9 cellular contexts compared by ENCODE assay signal in the genomic region with DNA sequence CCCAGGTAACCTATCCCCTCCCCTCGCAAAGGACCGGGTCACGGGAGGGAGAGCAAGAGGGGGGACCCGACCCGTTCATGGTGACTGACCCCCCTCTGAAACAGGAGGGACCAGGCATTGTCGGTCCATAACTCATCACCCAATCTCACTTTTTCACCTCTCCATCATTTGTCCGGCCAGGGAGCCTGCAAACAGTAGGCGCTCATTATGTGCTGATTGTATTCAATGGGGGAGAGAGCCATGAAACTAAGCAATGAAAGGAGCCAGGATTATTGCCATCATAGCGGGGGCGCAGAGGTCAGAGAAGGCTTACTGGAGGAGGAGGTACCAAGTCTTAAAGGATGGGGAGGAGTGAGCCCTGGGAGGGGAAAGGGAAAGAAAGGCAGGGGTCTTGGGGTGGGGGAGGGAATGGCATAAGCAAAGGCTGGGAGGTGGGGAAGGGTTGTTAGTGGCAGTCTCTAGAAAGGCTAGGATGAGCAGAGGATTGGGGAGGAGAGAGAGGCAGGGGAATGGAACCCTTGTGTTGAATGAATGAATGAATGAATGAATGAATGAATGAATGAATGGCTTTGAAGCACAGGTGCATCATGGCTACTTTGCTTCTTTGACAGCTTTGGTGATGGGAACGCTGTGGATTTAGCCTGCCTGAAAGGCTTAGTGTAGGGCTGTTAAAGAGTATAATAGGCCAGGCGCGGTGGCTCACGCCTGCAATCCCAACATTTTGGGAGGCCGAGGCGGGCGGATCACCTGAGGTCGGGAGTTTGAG. TPM values are rescaled to one million over a fixed set of nuclear protein-coding genes. Genes with fewer than 3 reads are reported as not detected.
DNase-seq lines count a peak whose midpoint lies in the region; ATAC-seq, FAIRE-seq and TF ChIP-seq lines count a peak whose summit lies in the region.
"Had no signal": no experiment of that assay in that cellular context is flagged by ENCODE, and none has a peak within 500 bp of the region (broad histone marks: within the 10 kb centered on the region; RNA-seq: fewer than 3 reads in every experiment).

No MANE protein-coding gene starts in this region.

- POLR2A ChIA-PET in GM12878 (lab: Charles Lee) = interaction anchor here (1.5 kb wide), 1 partner anchor 8 kb away, joined by 5 read pairs; no protein-coding TSS in a partner anchor

- H3K36me3 ChIP-seq in ACC112 (ENCODE audit: insufficient read depth, low read length) (peaks cover 22% of the 10 kb centered on the region; the same call in 1 of the 2 replicates), HAP-1 (replicated peaks) (no peaks in the 10 kb centered on the region), GM12878 (ENCODE audit: control insufficient read depth in 2 of 2, insufficient read depth in 2 of 2, low read length in 1 of 2) (peaks cover 11 to 15% of the 10 kb centered on the region in 2 experiments), mucosa of stomach (ENCODE audit: control insufficient read depth, insufficient read depth, low read length) (no peaks in the 10 kb centered on the region)

- H3K4me2 ChIP-seq in GM12878 (ENCODE audit: control insufficient read depth, insufficient read depth) = peak overlapping the region; percentile 86

- ATAC-seq in GM12878 = no peak
- no peak for ATAC-seq in HG03565 (IDR thresholded peaks at IDR 0.05; ENCODE audit: unreplicated experiment)
- ATAC-seq in GM18870 (IDR thresholded peaks at IDR 0.05; ENCODE audit: unreplicated experiment) = no peak

- RAD21 ChIA-PET in GM12878 (lab: Charles Lee; ENCODE audit: unreplicated experiment) = no interaction called here

- 83% methylated on average over 18 of the region's 18 CpGs for WGBS in GM12878 (ENCODE audit: insufficient coverage, insufficient replicate concordance, low lambda C conversion rate, missing lambda C conversion rate)

- no peak for TF ChIP-seq CTCF in GM12878 (IDR thresholded peaks at IDR 0.05 in 2 of 3, conservative IDR thresholded peaks at IDR 0.05 in 1 of 3; ENCODE audit: control insufficient read depth in 2 of 3, extremely low read depth in 1 of 3, insufficient read depth in 1 of 3, low read depth in 3 of 3, low read length in 3 of 3)

- TF ChIP-seq POLR2A in GM12878 (IDR thresholded peaks at IDR 0.05; ENCODE audit: low read depth, low read length) = no peak; the same call in 1 of the 2 replicates

- no peak for DNase-seq in HAP-1 (ENCODE audit: low spot score in 2 of 2)
- DNase-seq in GM12878 (ENCODE audit: low read depth, low spot score) = no peak
- DNase-seq in stimulated activated CD4-positive, alpha-beta T cell treated with anti-CD3 and anti-CD28 coated beads, Interleukin-15, amount 100 ng/mL, for 24 hours = no peak
- DNase-seq in COR-L47 (lab: John Stamatoyannopoulos, UW) = no peak
- DNase-seq: islet precursor cell had no signal

- H3K4me1 ChIP-seq in ACC112 (ENCODE audit: control insufficient read depth, insufficient read depth, low read length, unreplicated experiment) = no peaks in the 10 kb centered on the region
- H3K4me1 ChIP-seq in HAP-1 = no peaks in the 10 kb centered on the region
- peaks cover 9% of the 10 kb centered on the region; the same call in 1 of the 2 replicates for H3K4me1 ChIP-seq in GM12878 (ENCODE audit: control insufficient read depth, insufficient read depth, low read length)
- peaks cover 5% of the 10 kb centered on the region for H3K4me1 ChIP-seq in mucosa of stomach (ENCODE audit: control insufficient read depth, insufficient read depth, low read length)

- no peaks in the 10 kb centered on the region for H4K20me1 ChIP-seq in GM12878 (ENCODE audit: control insufficient read depth, insufficient read depth)

- H2AFZ ChIP-seq in ACC112 (ENCODE audit: low read length, unreplicated experiment) (no peak overlapping the region), GM12878 (ENCODE audit: control insufficient read depth, low read depth, low read length) (no peak overlapping the region)

- no TSS peak for BruUV-seq in GM12878 (replicated peaks; lab: Mats Ljungman, UMichigan)

- peak overlapping the region; percentile 63; the same call in 1 of the 2 replicates for H3K27ac ChIP-seq in ACC112 (ENCODE audit: low read depth, low read length)
- H3K27ac ChIP-seq in GM12878 (ENCODE audit: control insufficient read depth, insufficient read depth) = peak overlapping the region; percentile 95

- H3K9me3 ChIP-seq in HAP-1 = no peaks in the 10 kb centered on the region; the same call in 1 of the 2 replicates
- H3K9me3 ChIP-seq in GM12878 (replicated peaks; ENCODE audit: control insufficient read depth, insufficient read depth, low read length) = no peaks in the 10 kb centered on the region; the same call in 2 of the 3 replicates
- H3K9me3 ChIP-seq in mucosa of stomach (ENCODE audit: control insufficient read depth, low read length) = no peaks in the 10 kb centered on the region

- SMC1A ChIA-PET in GM12878 (lab: Charles Lee; ENCODE audit: uncharacterized antibody, unreplicated experiment) = no interaction called here

- in situ Hi-C loops in HAP-1 (cut with MboI; ENCODE audit: low sequenced_read_pairs) (no loop called here), GM12878 (cut with MboI) (no loop called here)

- H3K4me3 ChIP-seq in ACC112 (ENCODE audit: low read depth, low read length) = peak overlapping the region; percentile 99
- H3K4me3 ChIP-seq in HAP-1 = peak overlapping the region; percentile 48; the same call in 1 of the 2 replicates
- peak overlapping the region; percentile 86 for H3K4me3 ChIP-seq in GM12878
- H3K4me3 ChIP-seq in mucosa of stomach (ENCODE audit: low read length) = no peak overlapping the region

- no peak for TF ChIP-seq EP300 in GM12878 (IDR thresholded peaks at IDR 0.05; ENCODE audit: borderline replicate concordance in 1 of 2, control insufficient read depth in 1 of 2, low read depth in 2 of 2, low read length in 2 of 2)

- no peak for FAIRE-seq in GM12878 (lab: Jason Lieb, UNC)

- H3K27me3 ChIP-seq in ACC112 (ENCODE audit: insufficient read depth, low read length) (no peaks in the 10 kb centered on the region), HAP-1 (ENCODE audit: low read depth) (0 out of 2 replicates have a peak, but pooled peaks cover 2% of the 10 kb centered on the region), GM12878 (replicated peaks in 1 of 2; ENCODE audit: control insufficient read depth in 2 of 2, insufficient read depth in 2 of 2, low read length in 1 of 2) (no peaks in the 10 kb centered on the region), mucosa of stomach (ENCODE audit: control insufficient read depth, insufficient read depth, low read length) (no peaks in the 10 kb centered on the region)

- TF ChIP-seq RAD21 in GM12878 (IDR thresholded peaks at IDR 0.05; ENCODE audit: insufficient read depth, low read depth, low read length) = no peak

- intact Hi-C loops in GM12878 (cut with micrococcal nuclease; ENCODE audit: unreplicated experiment) = no loop called here

- H3K79me2 ChIP-seq in ACC112 (ENCODE audit: control insufficient read depth, insufficient read depth, low read length, unreplicated experiment) (peaks cover 14% of the 10 kb centered on the region), GM12878 (ENCODE audit: control insufficient read depth, insufficient read depth, low read length) (peaks cover 18% of the 10 kb centered on the region)

- CTCF ChIA-PET in GM12878 (lab: Yijun Ruan, JAX) = no interaction called here

- H3K9ac ChIP-seq in GM12878 (ENCODE audit: control insufficient read depth, insufficient read depth, low read length) (peak overlapping the region; percentile 98), mucosa of stomach (ENCODE audit: low read length) (peak overlapping the region; percentile 92)

RNA-seq across cellular contexts. Expression of a gene that starts 1.4 kb away (rescaled TPM):
- total RNA-seq in GM12878 (2013; cell fraction: nucleolus; rRNA removed) = 59.9 and 73.5 TPM in 2 replicates
- total RNA-seq in GM12878 (2014; rRNA removed) (44.6 and 45.4 TPM in 2 replicates), GM12878 (2014; rRNA removed; fragmentation: Illumina TruSeq; extraction: Trizol) (30.5 and 30.7 TPM in 2 replicates), GM12878 (2021) (51.7 and 57.9 TPM in 2 replicates)
- 39.3 TPM for polyA plus RNA-seq in GM12878 (2011; ENCODE audit: low read depth)
- polyA plus RNA-seq in GM12878 (2011; rRNA removed) (53.1 and 63.7 TPM in 2 replicates), GM12878 (2014; fragmentation: Illumina TruSeq; extraction: Trizol) (41.7 and 49.6 TPM in 2 replicates), GM12878 (2014; fragmentation: Nextera tagmentation; extraction: Ambion mirVana) (10 to 100 TPM in 1 of 2 experiments, 1 to 10 TPM in 1; 8.0 to 18.3 TPM), GM12878 (2014; rRNA removed) (83.8 and 83.9 TPM in 2 replicates), GM12878 (2016; fragmentation: Nextera tagmentation; extraction: Ambion mirVana) (10 to 100 TPM; 33.6 to 36.8 TPM)
- polyA plus RNA-seq in GM12878 (2011; cell fraction: cytosol; rRNA removed) = 68.1 and 104 TPM in 2 replicates
- 400 and 422 TPM in 2 replicates for polyA plus RNA-seq in GM12878 (2011; cell fraction: nucleus; rRNA removed)
- polyA plus RNA-seq in GM12878 (2012) = 71.2 and 100 TPM in 2 replicates
- polyA minus RNA-seq in GM12878 (2011; rRNA and poly(A)+ RNA removed) = 34.3 and 50.4 TPM in 2 replicates
- 16.6 and 22.1 TPM in 2 replicates for polyA minus RNA-seq in GM12878 (2011; cell fraction: cytosol; rRNA and poly(A)+ RNA removed)
- 40.0 and 54.8 TPM in 2 replicates for polyA minus RNA-seq in GM12878 (2011; cell fraction: nucleus; rRNA and poly(A)+ RNA removed)

RNA-seq across cellular contexts. Expression of a gene that starts 15.0 kb away (rescaled TPM):
- total RNA-seq in GM12878 (2013; cell fraction: nucleolus; rRNA removed) = 38.8 and 41.4 TPM in 2 replicates
- 13.1 and 17.4 TPM in 2 replicates for total RNA-seq in GM12878 (2014; rRNA removed)
- total RNA-seq in GM12878 (2014; rRNA removed; fragmentation: Illumina TruSeq; extraction: Trizol) = 6.0 and 7.2 TPM in 2 replicates
- 16.5 and 16.8 TPM in 2 replicates for total RNA-seq in GM12878 (2021)
- polyA plus RNA-seq in GM12878 (2011; ENCODE audit: low read depth) = 11.7 TPM
- polyA plus RNA-seq in GM12878 (2011; rRNA removed) = 10.5 and 23.6 TPM in 2 replicates
- polyA plus RNA-seq in GM12878 (2011; cell fraction: cytosol; rRNA removed) = 40.4 and 48.7 TPM in 2 replicates
- polyA plus RNA-seq in GM12878 (2011; cell fraction: nucleus; rRNA removed) = 150 and 154 TPM in 2 replicates
- 23.2 and 29.6 TPM in 2 replicates for polyA plus RNA-seq in GM12878 (2012)
- polyA plus RNA-seq in GM12878 (2014; fragmentation: Illumina TruSeq; extraction: Trizol) = 2.3 and 6.6 TPM in 2 replicates
- under 1 TPM; 0.45 to 0.90 TPM for polyA plus RNA-seq in GM12878 (2014; fragmentation: Nextera tagmentation; extraction: Ambion mirVana)
- 18.3 and 18.9 TPM in 2 replicates for polyA plus RNA-seq in GM12878 (2014; rRNA removed)
- polyA plus RNA-seq in GM12878 (2016; fragmentation: Nextera tagmentation; extraction: Ambion mirVana) = 1 to 10 TPM; 1.3 to 4.9 TPM
- polyA minus RNA-seq in GM12878 (2011; rRNA and poly(A)+ RNA removed) = 7.7 and 16.2 TPM in 2 replicates
- polyA minus RNA-seq in GM12878 (2011; cell fraction: cytosol; rRNA and poly(A)+ RNA removed) = 8.8 and 10.2 TPM in 2 replicates
- 8.5 and 16.2 TPM in 2 replicates for polyA minus RNA-seq in GM12878 (2011; cell fraction: nucleus; rRNA and poly(A)+ RNA removed)

RNA-seq across cellular contexts. Expression of a gene that starts 18.7 kb away (rescaled TPM):
- total RNA-seq in GM12878 (2013; cell fraction: nucleolus; rRNA removed) = 135 and 145 TPM in 2 replicates
- total RNA-seq in GM12878 (2014; rRNA removed) (96.5 and 123 TPM in 2 replicates), GM12878 (2014; rRNA removed; fragmentation: Illumina TruSeq; extraction: Trizol) (67.6 and 68.9 TPM in 2 replicates), GM12878 (2021) (147 and 165 TPM in 2 replicates)
- 26.9 TPM for polyA plus RNA-seq in GM12878 (2011; ENCODE audit: low read depth)
- polyA plus RNA-seq in GM12878 (2011; rRNA removed) (40.1 and 92.2 TPM in 2 replicates), GM12878 (2014; fragmentation: Illumina TruSeq; extraction: Trizol) (20.3 and 65.0 TPM in 2 replicates), GM12878 (2014; fragmentation: Nextera tagmentation; extraction: Ambion mirVana) (1 to 10 TPM; 2.1 to 7.6 TPM), GM12878 (2014; rRNA removed) (149 and 196 TPM in 2 replicates), GM12878 (2016; fragmentation: Nextera tagmentation; extraction: Ambion mirVana) (100 to 1,000 TPM; 163 to 171 TPM)
- polyA plus RNA-seq in GM12878 (2011; cell fraction: cytosol; rRNA removed) = 92.2 and 132 TPM in 2 replicates
- polyA plus RNA-seq in GM12878 (2011; cell fraction: nucleus; rRNA removed) = 173 and 212 TPM in 2 replicates
- 78.6 and 81.6 TPM in 2 replicates for polyA plus RNA-seq in GM12878 (2012)
- 113 and 176 TPM in 2 replicates for polyA minus RNA-seq in GM12878 (2011; rRNA and poly(A)+ RNA removed)
- polyA minus RNA-seq in GM12878 (2011; cell fraction: cytosol; rRNA and poly(A)+ RNA removed) = 70.0 and 73.4 TPM in 2 replicates
- 69.6 and 130 TPM in 2 replicates for polyA minus RNA-seq in GM12878 (2011; cell fraction: nucleus; rRNA and poly(A)+ RNA removed)

RNA-seq across cellular contexts. Expression of a gene that starts 24.0 kb away (rescaled TPM):
- total RNA-seq in GM12878 (2013; cell fraction: nucleolus; rRNA removed) = 57.8 and 61.7 TPM in 2 replicates
- total RNA-seq in GM12878 (2014; rRNA removed) (11.4 and 17.4 TPM in 2 replicates), GM12878 (2014; rRNA removed; fragmentation: Illumina TruSeq; extraction: Trizol) (7.4 and 8.2 TPM in 2 replicates), GM12878 (2021) (42.0 and 46.5 TPM in 2 replicates)
- 5.0 TPM for polyA plus RNA-seq in GM12878 (2011; ENCODE audit: low read depth)
- polyA plus RNA-seq in GM12878 (2011; rRNA removed) (12.5 and 26.5 TPM in 2 replicates), GM12878 (2014; fragmentation: Illumina TruSeq; extraction: Trizol) (1.2 and 4.9 TPM in 2 replicates), GM12878 (2014; fragmentation: Nextera tagmentation; extraction: Ambion mirVana) (under 1 TPM; 0.14 to 0.57 TPM), GM12878 (2014; rRNA removed) (32.5 and 39.0 TPM in 2 replicates), GM12878 (2016; fragmentation: Nextera tagmentation; extraction: Ambion mirVana) (1 to 10 TPM; 6.7 to 7.0 TPM)
- 44.1 and 69.0 TPM in 2 replicates for polyA plus RNA-seq in GM12878 (2011; cell fraction: cytosol; rRNA removed)
- 81.5 and 114 TPM in 2 replicates for polyA plus RNA-seq in GM12878 (2011; cell fraction: nucleus; rRNA removed)
- polyA plus RNA-seq in GM12878 (2012) = 28.3 and 37.9 TPM in 2 replicates
- polyA minus RNA-seq in GM12878 (2011; rRNA and poly(A)+ RNA removed) = 16.9 and 49.7 TPM in 2 replicates
- 22.1 and 26.3 TPM in 2 replicates for polyA minus RNA-seq in GM12878 (2011; cell fraction: cytosol; rRNA and poly(A)+ RNA removed)
- polyA minus RNA-seq in GM12878 (2011; cell fraction: nucleus; rRNA and poly(A)+ RNA removed) = 8.6 and 28.3 TPM in 2 replicates

RNA-seq across cellular contexts. Expression of a gene that starts 32.2 kb away (rescaled TPM):
- 95.9 and 98.0 TPM in 2 replicates for total RNA-seq in GM12878 (2013; cell fraction: nucleolus; rRNA removed)
- total RNA-seq in GM12878 (2014; rRNA removed) (356 and 362 TPM in 2 replicates), GM12878 (2014; rRNA removed; fragmentation: Illumina TruSeq; extraction: Trizol) (187 and 220 TPM in 2 replicates), GM12878 (2021) (303 and 318 TPM in 2 replicates)
- polyA plus RNA-seq in GM12878 (2011; ENCODE audit: low read depth) = 79.2 TPM
- polyA plus RNA-seq in GM12878 (2011; rRNA removed) (101 and 119 TPM in 2 replicates), GM12878 (2014; fragmentation: Illumina TruSeq; extraction: Trizol) (132 and 219 TPM in 2 replicates), GM12878 (2014; fragmentation: Nextera tagmentation; extraction: Ambion mirVana) (10 to 100 TPM; 28.0 to 48.5 TPM), GM12878 (2014; rRNA removed) (284 and 299 TPM in 2 replicates), GM12878 (2016; fragmentation: Nextera tagmentation; extraction: Ambion mirVana) (100 to 1,000 TPM; 201 to 225 TPM)
- polyA plus RNA-seq in GM12878 (2011; cell fraction: cytosol; rRNA removed) = 166 and 220 TPM in 2 replicates
- polyA plus RNA-seq in GM12878 (2011; cell fraction: nucleus; rRNA removed) = 377 and 479 TPM in 2 replicates
- 208 and 240 TPM in 2 replicates for polyA plus RNA-seq in GM12878 (2012)
- 45.5 and 84.7 TPM in 2 replicates for polyA minus RNA-seq in GM12878 (2011; rRNA and poly(A)+ RNA removed)
- 47.4 and 49.3 TPM in 2 replicates for polyA minus RNA-seq in GM12878 (2011; cell fraction: cytosol; rRNA and poly(A)+ RNA removed)
- 61.5 and 116 TPM in 2 replicates for polyA minus RNA-seq in GM12878 (2011; cell fraction: nucleus; rRNA and poly(A)+ RNA removed)
